ENCODE assay signal across 18 cellular contexts in genomic region chr22:39658367-39658766, GRCh38.
A peak's percentile ranks its signal among the peaks of the same experiment; 100 is the strongest.
DNase-seq lines count a peak whose midpoint lies in the region; ATAC-seq and TF ChIP-seq lines count a peak whose summit lies in the region.
"Had no signal": no experiment of that assay in that cellular context is flagged by ENCODE, and none has a peak within 500 bp of the region (broad histone marks: within the 10 kb centered on the region; RNA-seq: fewer than 3 reads in every experiment).

No MANE protein-coding gene starts in this region.

- POLR2A ChIA-PET in A673 (lab: Charles Lee; ENCODE audit: low non-redundant PET): no interaction called here
- POLR2A ChIA-PET in CD8-positive, alpha-beta memory T cell (lab: Charles Lee): no interaction called here

- H3K4me1 ChIP-seq in A673 (ENCODE audit: insufficient read depth, low read length, poor library complexity, severe bottlenecking): peaks cover 11% of the 10 kb centered on the region
- peaks cover 50% of the 10 kb centered on the region for H3K4me1 ChIP-seq in CD8-positive, alpha-beta memory T cell (ENCODE audit: insufficient read depth, low read length)
- no peaks in the 10 kb centered on the region for H3K4me1 ChIP-seq in breast epithelium

- BruUV-seq in A673 (replicated peaks; lab: Mats Ljungman, UMichigan): no TSS peak

- H3K9me3 Mint-ChIP-seq in CD8-positive, alpha-beta memory T cell: no peaks in the 10 kb centered on the region
- H3K9me3 Mint-ChIP-seq in activated T-helper 17 cell treated with anti-CD3 and anti-CD28 coated beads, Interleukin-2, amount 50 U/mL, for 72 hours: no peaks in the 10 kb centered on the region
- H3K9me3 Mint-ChIP-seq: nephron had no signal

- H3K36me3 Mint-ChIP-seq in CD8-positive, alpha-beta memory T cell: peaks cover 0 to 15% (median 3%) of the 10 kb centered on the region in 3 donors
- H3K36me3 Mint-ChIP-seq in activated T-helper 17 cell treated with anti-CD3 and anti-CD28 coated beads, Interleukin-2, amount 50 U/mL, for 72 hours (ENCODE audit: low read depth): no peaks in the 10 kb centered on the region

- no peak for TF ChIP-seq POLR2A in breast epithelium (IDR thresholded peaks at IDR 0.05)

- CTCF ChIA-PET in A673 (lab: Charles Lee): no interaction called here
- CTCF ChIA-PET in CD8-positive, alpha-beta memory T cell (lab: Charles Lee): no interaction called here

- H3K27me3 Mint-ChIP-seq in CD8-positive, alpha-beta memory T cell: peaks cover 14 to 15% of the 10 kb centered on the region in 2 donors
- H3K27me3 Mint-ChIP-seq in activated T-helper 17 cell treated with anti-CD3 and anti-CD28 coated beads, Interleukin-2, amount 50 U/mL, for 72 hours: no peaks in the 10 kb centered on the region

- no peaks in the 10 kb centered on the region for H3K36me3 ChIP-seq in A673 (ENCODE audit: insufficient read depth, low read length, poor library complexity, severe bottlenecking)
- H3K36me3 ChIP-seq in CD8-positive, alpha-beta memory T cell (ENCODE audit: insufficient read depth, low read length): no peaks in the 10 kb centered on the region
- no peaks in the 10 kb centered on the region for H3K36me3 ChIP-seq in breast epithelium
- H3K36me3 ChIP-seq: esophagus muscularis mucosa, left ventricle myocardium inferior had no signal

- intact Hi-C loops in A673 (cut with micrococcal nuclease; ENCODE audit: unreplicated experiment): no loop called here
- intact Hi-C loops in breast epithelium (cut with DNase I; ENCODE audit: low total_unique reads): no loop called here

- H3K9me3 ChIP-seq in A673 (ENCODE audit: low read depth, low read length, poor library complexity, severe bottlenecking) (no peaks in the 10 kb centered on the region), breast epithelium (no peaks in the 10 kb centered on the region)
- no peaks in the 10 kb centered on the region for H3K9me3 ChIP-seq in CD8-positive, alpha-beta memory T cell (ENCODE audit: low read length)
- H3K9me3 ChIP-seq: esophagus muscularis mucosa, left ventricle myocardium inferior had no signal

- H3K27ac ChIP-seq in A673 (ENCODE audit: low read depth, low read length, poor library complexity, severe bottlenecking) (no peak overlapping the region), breast epithelium (no peak overlapping the region)
- no peak overlapping the region for H3K27ac ChIP-seq in CD8-positive, alpha-beta memory T cell (ENCODE audit: low read depth, low read length)
- H3K27ac ChIP-seq: C4-2B, esophagus muscularis mucosa, left ventricle myocardium inferior had no signal

- peak overlapping the region; percentile 72 to 92 (median 84) for H3K27ac Mint-ChIP-seq in CD8-positive, alpha-beta memory T cell
- H3K27ac Mint-ChIP-seq in activated T-helper 17 cell treated with anti-CD3 and anti-CD28 coated beads, Interleukin-2, amount 50 U/mL, for 72 hours: peak overlapping the region; percentile 83
- H3K27ac Mint-ChIP-seq: nephron had no signal

- TF ChIP-seq CTCF in A673 (conservative IDR thresholded peaks at IDR 0.05; ENCODE audit: low read depth, low read length): no peak
- no peak for TF ChIP-seq CTCF in breast epithelium (IDR thresholded peaks at IDR 0.05)

- H3K4me3 Mint-ChIP-seq in CD8-positive, alpha-beta memory T cell: peak overlapping the region; percentile 73 to 90 (median 80)
- H3K4me3 Mint-ChIP-seq in activated T-helper 17 cell treated with anti-CD3 and anti-CD28 coated beads, Interleukin-2, amount 50 U/mL, for 72 hours: peak overlapping the region; percentile 73
- H3K4me3 Mint-ChIP-seq: nephron had no signal

- peak; percentile 45 for ATAC-seq in activated T-helper 17 cell treated with anti-CD3 and anti-CD28 coated beads, Interleukin-2, amount 50 U/mL, for 72 hours (replicated peaks)
- ATAC-seq in GM18873 (IDR thresholded peaks at IDR 0.05; ENCODE audit: low FRiP score, unreplicated experiment) (no peak), HG03565 (IDR thresholded peaks at IDR 0.05; ENCODE audit: unreplicated experiment) (no peak)
- ATAC-seq: HCT116, right cardiac atrium had no signal

- H3K4me1 Mint-ChIP-seq in CD8-positive, alpha-beta memory T cell: peaks cover 49 to 77% (median 50%) of the 10 kb centered on the region in 3 donors
- H3K4me1 Mint-ChIP-seq in activated T-helper 17 cell treated with anti-CD3 and anti-CD28 coated beads, Interleukin-2, amount 50 U/mL, for 72 hours: peaks cover 22% of the 10 kb centered on the region

- DNase-seq in A673 (ENCODE audit: low spot score): peak; percentile 36
- peak in 4 of 5 donors; percentile 12 to 70 (median 49) for DNase-seq in CD8-positive, alpha-beta memory T cell
- DNase-seq in T-helper 1 cell: peak in 3 of 5 donors; percentile 25 to 74 (median 49)
- DNase-seq in mucosa of gallbladder (ENCODE audit: low spot score): no peak
- DNase-seq in breast epithelium (ENCODE audit: low spot score in 2 of 2): no peak
- DNase-seq: GF-D8, hippocampal formation, left ventricle myocardium inferior, NCI-H1105 treated with DMSO at 0.1 percent for 48 hours, NCI-H446 treated with DMSO at 0.1 percent for 48 hours had no signal

- no peak overlapping the region for H3K4me3 ChIP-seq in A673 (ENCODE audit: low read depth, low read length, poor library complexity, severe bottlenecking)
- peak overlapping the region; percentile 51 for H3K4me3 ChIP-seq in CD8-positive, alpha-beta memory T cell (ENCODE audit: low read length)
- H3K4me3 ChIP-seq in breast epithelium: no peak overlapping the region
- H3K4me3 ChIP-seq: esophagus muscularis mucosa, left ventricle myocardium inferior had no signal

- no peaks in the 10 kb centered on the region for H3K27me3 ChIP-seq in A673 (replicated peaks; ENCODE audit: insufficient read depth, low read depth, low read length, poor library complexity)
- H3K27me3 ChIP-seq in CD8-positive, alpha-beta memory T cell (ENCODE audit: insufficient read depth, low read length, poor library complexity, severe bottlenecking): peaks cover 9% of the 10 kb centered on the region
- peaks cover 8 to 55% of the 10 kb centered on the region in 2 donors for H3K27me3 ChIP-seq in breast epithelium

Comparison
In these comparisons a context has a peak if more than half of its experiments do, and no peak if none do; other contexts are left out.
1. DNase-seq: peak in A673 (single experiment), CD8-positive, alpha-beta memory T cell (4 of 5) and T-helper 1 cell (3 of 5); none in mucosa of gallbladder (single experiment) and breast epithelium (0 of 2).